24 cellular contexts compared by ENCODE assay signal in the genomic region with DNA sequence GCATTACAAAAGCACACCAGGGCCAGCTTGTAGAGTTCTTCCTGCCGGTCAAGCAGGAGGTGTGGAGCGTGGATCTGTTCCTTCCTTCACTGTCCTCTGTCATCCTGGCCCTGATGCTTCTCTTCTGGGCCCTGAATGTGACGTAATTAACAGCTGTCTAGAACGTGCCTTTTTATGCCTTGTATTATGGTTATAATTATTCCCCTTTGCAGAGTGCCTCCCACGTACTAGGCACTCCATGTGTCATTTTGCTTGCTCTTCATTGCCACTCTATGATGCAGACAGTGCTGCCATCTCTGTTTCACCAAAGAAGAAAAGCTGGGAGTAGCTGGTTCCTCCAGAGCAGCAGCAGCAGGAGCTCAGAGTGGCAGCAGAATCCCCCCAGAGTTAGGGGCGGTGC.
A peak's percentile ranks its signal among the peaks of the same experiment; 100 is the strongest.
DNase-seq lines count a peak whose midpoint lies in the region; ATAC-seq, FAIRE-seq and TF ChIP-seq lines count a peak whose summit lies in the region.
"Had no signal": no experiment of that assay in that cellular context is flagged by ENCODE, and none has a peak within 500 bp of the region (broad histone marks: within the 10 kb centered on the region; RNA-seq: fewer than 3 reads in every experiment).

No MANE protein-coding gene starts in this region.

- H3K27ac ChIP-seq in HepG2 (ENCODE audit: extremely low read length, insufficient read depth, low read length) (no peak overlapping the region), right lobe of liver (no peak overlapping the region), H1 (ENCODE audit: low read depth, low read length) (no peak overlapping the region)
- H3K27ac ChIP-seq in CD4-positive, alpha-beta memory T cell (ENCODE audit: low read depth, low read length), result no peak overlapping the region
- H3K27ac ChIP-seq: BLaER1, RWPE1, SK-N-MC had no signal

- CTCF ChIA-PET in HepG2 (lab: Yijun Ruan, JAX; ENCODE audit: low intra/inter-chr PET ratio, low total read pairs), result no interaction called here
- CTCF ChIA-PET in H1 (lab: Charles Lee; ENCODE audit: partially characterized antibody), result interaction anchor here (0.7 to 1.6 kb wide), 6 partner anchors 10 to 594 kb away, joined by 3 to 6 read pairs (median 4); no protein-coding TSS in a partner anchor
- CTCF ChIA-PET in CD4-positive, alpha-beta memory T cell (lab: Charles Lee; ENCODE audit: partially characterized antibody), result no interaction called here

- H3K27me3 ChIP-seq in HepG2 (ENCODE audit: control insufficient read depth in 1 of 2, insufficient read depth in 2 of 2, low read length in 2 of 2) (peaks cover 0 to 22% of the 10 kb centered on the region in 2 experiments; a peak in 3 of 5 replicates), right lobe of liver (no peaks in the 10 kb centered on the region), H1 (replicated peaks in 1 of 4; ENCODE audit: control insufficient read depth in 3 of 4, extremely low read depth in 1 of 4, insufficient read depth in 3 of 4, low read length in 3 of 4) (no peaks in the 10 kb centered on the region)
- H3K27me3 ChIP-seq in CD4-positive, alpha-beta memory T cell (ENCODE audit: insufficient read depth, low read length), result no peaks in the 10 kb centered on the region
- H3K27me3 ChIP-seq: BLaER1, MG63 had no signal

- H3K9me3 ChIP-seq in HepG2 (ENCODE audit: low read length) (no peaks in the 10 kb centered on the region), right lobe of liver (no peaks in the 10 kb centered on the region), H1 (ENCODE audit: insufficient read depth in 2 of 2, low read depth in 1 of 2, low read length in 1 of 2) (no peaks in the 10 kb centered on the region)
- H3K9me3 ChIP-seq in CD4-positive, alpha-beta memory T cell (ENCODE audit: control insufficient read depth in 1 of 2, low read length in 2 of 2), result no peaks in the 10 kb centered on the region
- H3K9me3 ChIP-seq: BLaER1 had no signal

- no peaks in the 10 kb centered on the region for H3K4me1 ChIP-seq in HepG2 (ENCODE audit: insufficient read depth, low read length)
- no peaks in the 10 kb centered on the region for H3K4me1 ChIP-seq in right lobe of liver
- H3K4me1 ChIP-seq in H1 (replicated peaks in 1 of 4; ENCODE audit: control insufficient read depth in 3 of 4, insufficient read depth in 4 of 4, low read length in 3 of 4), result peaks cover 0 to 8% (median 6%) of the 10 kb centered on the region in 4 experiments; a peak in 5 of 7 replicates
- no peaks in the 10 kb centered on the region for H3K4me1 ChIP-seq in CD4-positive, alpha-beta memory T cell (ENCODE audit: insufficient read depth, low read length)
- H3K4me1 ChIP-seq: BLaER1 had no signal

- no peak overlapping the region for H3K4ac ChIP-seq in H1 (replicated peaks; ENCODE audit: insufficient read length, low read depth, low read length)

- H2BK12ac ChIP-seq in H1 (ENCODE audit: low read depth, low read length), result no peak overlapping the region

- H3K23ac ChIP-seq in H1 (ENCODE audit: insufficient read length), result no peak overlapping the region

- no peak overlapping the region for H4K5ac ChIP-seq in H1 (ENCODE audit: insufficient read length, low read depth, low read length)

- no peaks in the 10 kb centered on the region for H3K4me1 Mint-ChIP-seq in CD4-positive, alpha-beta memory T cell

- TF ChIP-seq CTCF in HepG2 (CRISPR knock-in tag; IDR thresholded peaks at IDR 0.05) (no peak), right lobe of liver (IDR thresholded peaks at IDR 0.05) (no peak), H1 (IDR thresholded peaks at IDR 0.05; ENCODE audit: control extremely low read depth in 1 of 3, insufficient read depth in 1 of 3, low read depth in 1 of 3, low read length in 3 of 3) (no peak)

- H3K9ac ChIP-seq in HepG2 (ENCODE audit: insufficient read depth, low read depth, low read length) (no peak overlapping the region), H1 (replicated peaks in 1 of 4; ENCODE audit: extremely low read depth in 1 of 4, low read depth in 3 of 4, low read length in 3 of 4) (no peak overlapping the region)
- H3K9ac ChIP-seq: BLaER1 had no signal

- H3K9me3 Mint-ChIP-seq in CD4-positive, alpha-beta memory T cell, result peaks cover 0 to 3% (median 0%) of the 10 kb centered on the region in 8 donors
- H3K9me3 Mint-ChIP-seq: CD4-positive, alpha-beta T cell; H9 had no signal

- intact Hi-C loops in HepG2 (cut with micrococcal nuclease; ENCODE audit: unreplicated experiment) (no loop called here), right lobe of liver (cut with DNase I) (no loop called here), left colon (cut with DNase I, micrococcal nuclease) (no loop called here)
- intact Hi-C loops in CD4-positive, alpha-beta memory T cell (cut with micrococcal nuclease), result no loop called here

- H4K20me1 ChIP-seq in HepG2 (ENCODE audit: insufficient read depth, low read length) (no peaks in the 10 kb centered on the region), H1 (replicated peaks in 1 of 2; ENCODE audit: control insufficient read depth in 1 of 2, insufficient read depth in 2 of 2, low read length in 2 of 2) (no peaks in the 10 kb centered on the region)
- H4K20me1 ChIP-seq: BLaER1 had no signal

- in situ Hi-C loops in HepG2 (cut with HindIII; ENCODE audit: extremely low pct_ligation_motif_present, low pct_unique_long_range_greater_than_20kb), result no loop called here

- H3K36me3 ChIP-seq in HepG2 (replicated peaks in 1 of 2; ENCODE audit: control insufficient read depth in 1 of 2, insufficient read depth in 2 of 2, low read length in 2 of 2), result no peaks in the 10 kb centered on the region
- no peaks in the 10 kb centered on the region for H3K36me3 ChIP-seq in right lobe of liver
- H3K36me3 ChIP-seq in H1 (ENCODE audit: control insufficient read depth in 2 of 4, insufficient read depth in 4 of 4, low read length in 3 of 4), result no peaks in the 10 kb centered on the region
- H3K36me3 ChIP-seq in CD4-positive, alpha-beta memory T cell (ENCODE audit: insufficient read depth, low read length), result no peaks in the 10 kb centered on the region
- H3K36me3 ChIP-seq: BLaER1, MG63 had no signal

- no peak overlapping the region for H3K27ac Mint-ChIP-seq in CD4-positive, alpha-beta memory T cell
- H3K27ac Mint-ChIP-seq: CD4-positive, alpha-beta T cell; H9 had no signal

- DNase-seq in HepG2 (ENCODE audit: low spot score) (no peak), right lobe of liver (no peak), H1 (ENCODE audit: low read depth in 1 of 2, low spot score in 2 of 2) (no peak), myocyte (ENCODE audit: low read depth) (peak; percentile 12), left colon (no peak), NK-92 (lab: John Stamatoyannopoulos, UW; ENCODE audit: unreplicated experiment) (no peak)
- no peak for DNase-seq in CD4-positive, alpha-beta memory T cell
- DNase-seq: CD4-positive, alpha-beta T cell; COR-L47; DMS53; H9; IMR-90; KG1; MG63; NCI-H2029 treated with DMSO at 0.1 percent for 48 hours; NCI-H446 treated with DMSO at 0.1 percent for 48 hours; NCI-H526; SIG-M5 had no signal

- H2BK15ac ChIP-seq in H1 (ENCODE audit: low read length), result no peak overlapping the region

- no peak for TF ChIP-seq POLR2A in HepG2 (IDR thresholded peaks at IDR 0.05; ENCODE audit: insufficient read depth in 1 of 2, low read depth in 2 of 2, low read length in 2 of 2)
- TF ChIP-seq POLR2A in right lobe of liver (IDR thresholded peaks at IDR 0.05), result no peak
- no peak for TF ChIP-seq POLR2A in H1 (IDR thresholded peaks at IDR 0.05; ENCODE audit: control extremely low read depth in 1 of 2, low read depth in 2 of 2, low read length in 2 of 2)

- H3K23me2 ChIP-seq in H1 (ENCODE audit: low read depth, low read length), result no peaks in the 10 kb centered on the region

- ATAC-seq in HepG2 (no peak), right lobe of liver (no peak), left colon (no peak)
- ATAC-seq: Panc1 had no signal

- H2BK120ac ChIP-seq in H1 (replicated peaks; ENCODE audit: low read depth, low read length), result no peak overlapping the region

- no peak overlapping the region for H2BK5ac ChIP-seq in H1 (ENCODE audit: low read depth, low read length)

- 9% methylated on average over 6 of the region's 6 CpGs for WGBS in HepG2 (ENCODE audit: low lambda C conversion rate)
- 62% methylated on average over 6 of the region's 6 CpGs for WGBS in right lobe of liver (ENCODE audit: insufficient coverage, low coverage, low lambda C conversion rate, missing lambda C conversion rate)
- 96% methylated on average over 6 of the region's 6 CpGs; no CpG with 5 or more reads in 1 of the 2 experiments for WGBS in H1 (ENCODE audit: extremely low coverage in 1 of 2, insufficient coverage in 1 of 2, insufficient read length in 1 of 2, insufficient replicate concordance in 2 of 2, low coverage in 1 of 2, low lambda C conversion rate in 2 of 2, missing lambda C conversion rate in 1 of 2), 2 experiments

- POLR2A ChIA-PET in HepG2 (lab: Yijun Ruan, JAX), result no interaction called here
- POLR2A ChIA-PET in H1 (lab: Charles Lee; ENCODE audit: partially characterized antibody), result no interaction called here
- POLR2A ChIA-PET in CD4-positive, alpha-beta memory T cell (lab: Charles Lee; ENCODE audit: partially characterized antibody), result no interaction called here

- H4K91ac ChIP-seq in H1 (replicated peaks; ENCODE audit: insufficient read length, low read length), result no peak overlapping the region

- no peak overlapping the region for H2BK20ac ChIP-seq in H1 (ENCODE audit: low read length)

- TF ChIP-seq EP300 in HepG2 (IDR thresholded peaks at IDR 0.05; ENCODE audit: low read depth in 2 of 2, low read length in 2 of 2) (no peak), HepG2 (CRISPR knock-in tag; IDR thresholded peaks at IDR 0.05; ENCODE audit: borderline replicate concordance) (no peak), H1 (IDR thresholded peaks at IDR 0.05; ENCODE audit: borderline replicate concordance in 1 of 2, low read depth in 2 of 2, low read length in 2 of 2) (no peak)

- peak overlapping the region; percentile 9; the same call in 1 of the 2 replicates for H4K8ac ChIP-seq in H1 (ENCODE audit: extremely low read depth, insufficient read depth, low read length)

- no peak overlapping the region for H3K18ac ChIP-seq in H1 (ENCODE audit: extremely low read depth, low read length)

- no peaks in the 10 kb centered on the region for H3K79me1 ChIP-seq in H1 (ENCODE audit: low read depth, low read length)

- peaks cover 5 to 14% of the 10 kb centered on the region in 2 donors for H3K27me3 Mint-ChIP-seq in CD4-positive, alpha-beta memory T cell

- BruUV-seq in HepG2 (replicated peaks; lab: Mats Ljungman, UMichigan), result no TSS peak

- H3K36me3 Mint-ChIP-seq in CD4-positive, alpha-beta memory T cell, result no peaks in the 10 kb centered on the region

- no peak overlapping the region for H3K14ac ChIP-seq in H1 (ENCODE audit: insufficient read length)

- H3K4me3 ChIP-seq in HepG2 (replicated peaks in 1 of 3; ENCODE audit: insufficient read depth in 1 of 3, low read depth in 2 of 3, low read length in 3 of 3) (no peak overlapping the region), right lobe of liver (no peak overlapping the region), H1 (ENCODE audit: extremely low read depth in 1 of 4, insufficient read depth in 2 of 4, low read depth in 3 of 4, low read length in 4 of 4) (no peak overlapping the region)
- H3K4me3 ChIP-seq in CD4-positive, alpha-beta memory T cell (ENCODE audit: low read length in 2 of 2), result no peak overlapping the region
- H3K4me3 ChIP-seq: BLaER1, MG63, SK-N-MC had no signal

- H2AK5ac ChIP-seq in H1 (ENCODE audit: low read depth, low read length), result no peak overlapping the region

- no peak overlapping the region for H2AFZ ChIP-seq in HepG2 (ENCODE audit: low read length)
- no peak overlapping the region for H2AFZ ChIP-seq in H1 (ENCODE audit: low read length)

- H3K79me2 ChIP-seq in HepG2 (ENCODE audit: insufficient read depth, low read length), result no peaks in the 10 kb centered on the region
- no peaks in the 10 kb centered on the region for H3K79me2 ChIP-seq in H1 (ENCODE audit: control insufficient read depth in 1 of 2, insufficient read depth in 2 of 2, low read length in 2 of 2)

- H3K56ac ChIP-seq in H1 (replicated peaks; ENCODE audit: insufficient read length, low read depth, low read length), result no peak overlapping the region

- H3K4me2 ChIP-seq in HepG2 (ENCODE audit: low read depth, low read length) (no peak overlapping the region), H1 (ENCODE audit: insufficient read depth in 1 of 2, low read depth in 2 of 2, low read length in 2 of 2) (no peak overlapping the region)
- H3K4me2 ChIP-seq: BLaER1 had no signal

- no peak for FAIRE-seq in HepG2 (lab: Jason Lieb, UNC)
- FAIRE-seq in H1 (lab: Jason Lieb, UNC), result no peak
- FAIRE-seq: G401.6, GM19239 had no signal

- no peak for TF ChIP-seq RAD21 in HepG2 (CRISPR knock-in tag; IDR thresholded peaks at IDR 0.05)
- TF ChIP-seq RAD21 in H1 (IDR thresholded peaks at IDR 0.05 in 1 of 2, conservative IDR thresholded peaks at IDR 0.05 in 1 of 2; ENCODE audit: low read depth in 2 of 2, low read length in 2 of 2), result no peak

- no peak overlapping the region for H3K4me3 Mint-ChIP-seq in CD4-positive, alpha-beta memory T cell
- H3K4me3 Mint-ChIP-seq: CD4-positive, alpha-beta T cell; H9 had no signal
